Comparison of ENCODE assay signal across 31 cellular contexts in the genomic region with DNA sequence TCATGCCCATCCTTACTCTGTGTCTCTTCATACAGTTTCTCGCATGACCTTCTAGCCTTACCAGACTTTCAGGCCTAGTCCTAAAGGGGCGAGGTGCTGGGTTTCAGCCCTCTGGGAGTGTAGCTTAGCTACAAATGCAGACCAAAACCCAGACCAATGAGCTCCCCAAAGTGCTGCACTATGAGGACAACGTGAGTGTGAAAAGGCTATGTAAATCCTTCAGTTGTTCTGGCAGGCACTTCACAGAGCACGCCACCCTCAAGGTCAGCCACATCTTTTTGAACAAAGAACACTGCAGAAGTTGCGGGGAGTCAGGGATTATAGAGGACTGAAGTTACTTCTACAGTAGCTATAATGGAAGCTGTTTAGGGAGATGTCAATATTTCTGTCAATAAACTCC.
"Had no signal": no experiment of that assay in that cellular context is flagged by ENCODE, and none has a peak within 500 bp of the region (broad histone marks: within the 10 kb centered on the region; RNA-seq: fewer than 3 reads in every experiment).

No MANE protein-coding gene starts in this region.

- H3K36me3 ChIP-seq: esophagus muscularis mucosa, gastrocnemius medialis, WERI-Rb-1 had no signal

- H3K27me3 Mint-ChIP-seq: activated B cell treated with CpG ODN at 0.5 μM for 24 hours; activated CD8-positive, alpha-beta T cell treated with anti-CD3 and anti-CD28 coated beads for 36 hours; activated naive CD8-positive, alpha-beta T cell; activated T-helper 17 cell treated with anti-CD3 and anti-CD28 coated beads, Interleukin-2, amount 50 U/mL, for 72 hours; effector memory CD8-positive, alpha-beta T cell; T-helper 17 cell had no signal

- H3K4me3 Mint-ChIP-seq: activated B cell treated with CpG ODN at 0.5 μM for 24 hours; activated CD8-positive, alpha-beta T cell treated with anti-CD3 and anti-CD28 coated beads for 36 hours; activated naive CD8-positive, alpha-beta T cell; activated T-cell treated with anti-CD3 and anti-CD28 coated beads, Interleukin-2, amount 50 U/mL, for 4 hours; activated T-helper 17 cell treated with anti-CD3 and anti-CD28 coated beads, Interleukin-2, amount 50 U/mL, for 72 hours; effector memory CD8-positive, alpha-beta T cell; T-helper 17 cell; T-helper 2 cell treated with Interferon-gamma antibody and Interleukin-4, amounts not matched to agents 5 μg/mL and 100 μg/mL, for 36 hours had no signal

- H3K27me3 ChIP-seq: body of pancreas, esophagus muscularis mucosa, gastrocnemius medialis had no signal

- H3K27ac Mint-ChIP-seq: activated B cell treated with CpG ODN at 0.5 μM for 24 hours; activated CD8-positive, alpha-beta T cell treated with anti-CD3 and anti-CD28 coated beads for 36 hours; activated naive CD8-positive, alpha-beta T cell; activated T-helper 17 cell treated with anti-CD3 and anti-CD28 coated beads, Interleukin-2, amount 50 U/mL, for 72 hours; effector memory CD8-positive, alpha-beta T cell; T-helper 17 cell; T-helper 2 cell treated with Interferon-gamma antibody and Interleukin-4, amounts not matched to agents 5 μg/mL and 100 μg/mL, for 36 hours had no signal

- H3K9me3 ChIP-seq: body of pancreas, esophagus muscularis mucosa, gastrocnemius medialis had no signal

- ATAC-seq: activated CD4-positive, CD25-positive, alpha-beta regulatory T cell treated with anti-CD3 and anti-CD28 coated beads, Interleukin-2, amount 50 U/mL, for 24 hours; activated CD8-positive, alpha-beta T cell treated with anti-CD3 and anti-CD28 coated beads for 36 hours; activated T-cell treated with anti-CD3 and anti-CD28 coated beads, Interleukin-2, amount 50 U/mL, for 4 hours; activated T-helper 17 cell treated with anti-CD3 and anti-CD28 coated beads, Interleukin-2, amount 50 U/mL, for 72 hours; body of pancreas; effector memory CD8-positive, alpha-beta T cell; foreskin keratinocyte; gastrocnemius medialis; T-helper 17 cell had no signal

- H3K4me1 ChIP-seq: body of pancreas, foreskin keratinocyte, gastrocnemius medialis had no signal

- DNase-seq: activated B cell treated with CpG ODN at 0.5 μM for 24 hours; activated CD4-positive, alpha-beta T cell treated with anti-CD3 and anti-CD28 coated beads for 48 hours; activated CD4-positive, alpha-beta T cell treated with anti-CD3 and anti-CD28 coated beads, Interleukin-2, amount 50 U/mL, for 1 hour; activated CD4-positive, alpha-beta T cell treated with anti-CD3 and anti-CD28 coated beads, Interleukin-2, amount 50 U/mL, for 48 hours; activated CD8-positive, alpha-beta memory T cell treated with anti-CD3 and anti-CD28 coated beads for 24 hours; activated CD8-positive, alpha-beta T cell treated with anti-CD3 and anti-CD28 coated beads for 36 hours; activated effector memory CD4-positive, alpha-beta T cell treated with Interleukin-2 at 50 U/mL for 16 hours; activated gamma-delta T cell treated with Interleukin-2 at 50 U/mL for 16 hours; activated naive CD4-positive, alpha-beta T cell treated with anti-CD3 and anti-CD28 coated beads, Interleukin-2, amount 50 U/mL, for 16 hours; activated naive CD4-positive, alpha-beta T cell treated with Interleukin-2 at 50 U/mL for 16 hours; activated T-cell treated with anti-CD3 and anti-CD28 coated beads, Interleukin-2, amount 50 U/mL, for 4 hours; amygdala; aorta; body of pancreas; caudate nucleus; cortex of kidney; dermis blood vessel endothelial cell; effector CD4-positive, alpha-beta T cell; effector memory CD8-positive, alpha-beta T cell; erythroblast; foreskin keratinocyte; gastrocnemius medialis; T-helper 1 cell; T-helper 17 cell; T1000; WERI-Rb-1 had no signal

- H3K27ac ChIP-seq: body of pancreas, esophagus muscularis mucosa, foreskin keratinocyte, gastrocnemius medialis, WERI-Rb-1 had no signal

- H3K4me3 ChIP-seq: body of pancreas, esophagus muscularis mucosa, gastrocnemius medialis had no signal

- H3K4me1 Mint-ChIP-seq: activated B cell treated with CpG ODN at 0.5 μM for 24 hours; activated T-helper 17 cell treated with anti-CD3 and anti-CD28 coated beads, Interleukin-2, amount 50 U/mL, for 72 hours; T-helper 17 cell had no signal
